In genomic region chr16:71845639-71846431, GRCh38 we compare ENCODE assay signal across 1 cellular context.
TF ChIP-seq lines count a peak whose summit lies in the region.

Gene ATXN1L, plus strand, starts transcription at chr16:71845976. Its CDS starts 3,765 bp downstream, at chr16:71849741.

TF ChIP-seq in HepG2, 621 proteins besides CTCF, POLR2A, EP300 and RAD21 (continued from another document and continues in another):
- TF ChIP-seq ZBTB20 (CRISPR knock-in tag; IDR thresholded peaks at IDR 0.05; ENCODE audit: borderline replicate concordance, low read depth) (peak; percentile 59), MYC (CRISPR knock-in tag; IDR thresholded peaks at IDR 0.05; ENCODE audit: borderline replicate concordance) (peak; percentile 86), NFIB (CRISPR knock-in tag; IDR thresholded peaks at IDR 0.05; ENCODE audit: borderline replicate concordance) (no peak), FOXC1 (CRISPR knock-in tag; IDR thresholded peaks at IDR 0.05; ENCODE audit: borderline replicate concordance) (no peak; the same call in 1 of the 2 replicates), GTF2F1 (IDR thresholded peaks at IDR 0.05; ENCODE audit: low read length) (peak; percentile 33; the same call in 1 of the 2 replicates), ZNF451 (CRISPR knock-in tag; IDR thresholded peaks at IDR 0.05) (no peak; the same call in 1 of the 2 replicates), PHF5A (CRISPR knock-in tag; IDR thresholded peaks at IDR 0.05; ENCODE audit: low read depth, unreplicated experiment) (no peak), ZNF790 (CRISPR knock-in tag; IDR thresholded peaks at IDR 0.05; ENCODE audit: borderline replicate concordance) (no peak; the same call in 1 of the 2 replicates), SOX5 (CRISPR knock-in tag; IDR thresholded peaks at IDR 0.05; ENCODE audit: borderline replicate concordance) (peak; percentile 53; the same call in 1 of the 2 replicates), SNRNP70 (IDR thresholded peaks at IDR 0.05; ENCODE audit: low read depth, low read length) (no peak), SMC3 (IDR thresholded peaks at IDR 0.05; ENCODE audit: low read length) (no peak), ZNF256 (CRISPR knock-in tag; conservative IDR thresholded peaks at IDR 0.05) (no peak), USF2 (IDR thresholded peaks at IDR 0.05; ENCODE audit: low read depth, low read length) (peak; percentile 58), USF2 (CRISPR knock-in tag; IDR thresholded peaks at IDR 0.05; ENCODE audit: borderline replicate concordance) (peak; percentile 84; the same call in 1 of the 2 replicates), HMGA1 (CRISPR knock-in tag; conservative IDR thresholded peaks at IDR 0.05) (no peak), FOXK2 (IDR thresholded peaks at IDR 0.05) (0 out of 2 replicates have a peak, but pooled peaks have one; percentile 27), HNRNPL (IDR thresholded peaks at IDR 0.05; ENCODE audit: low read depth, low read length) (no peak), TARDBP (CRISPR knock-in tag; IDR thresholded peaks at IDR 0.05) (peak; percentile 97), ZNF296 (CRISPR knock-in tag; conservative IDR thresholded peaks at IDR 0.05) (no peak; the same call in 1 of the 2 replicates), ZNF652 (CRISPR knock-in tag; IDR thresholded peaks at IDR 0.05; ENCODE audit: borderline replicate concordance, low read depth) (no peak), GLI4 (CRISPR knock-in tag; IDR thresholded peaks at IDR 0.05; ENCODE audit: borderline replicate concordance) (no peak), MTA3 (CRISPR knock-in tag; IDR thresholded peaks at IDR 0.05) (no peak), ZNF605 (CRISPR knock-in tag; IDR thresholded peaks at IDR 0.05) (no peak), U2AF1 (optimal IDR thresholded peaks at IDR 0.05; ENCODE audit: low read depth, low read length) (no peak), TCF7L2 (IDR thresholded peaks at IDR 0.05; ENCODE audit: low read depth, low read length) (no peak), ATF7 (IDR thresholded peaks at IDR 0.05) (0 out of 2 replicates have a peak, but pooled peaks have one; percentile 32), ATF7 (CRISPR knock-in tag; IDR thresholded peaks at IDR 0.05) (0 out of 2 replicates have a peak, but pooled peaks have one; percentile 0), CSRNP1 (CRISPR knock-in tag; IDR thresholded peaks at IDR 0.05) (no peak; the same call in 1 of the 2 replicates), ETV6 (CRISPR knock-in tag; conservative IDR thresholded peaks at IDR 0.05) (0 out of 2 replicates have a peak, but pooled peaks have one; percentile 28), KLF9 (CRISPR knock-in tag; IDR thresholded peaks at IDR 0.05; ENCODE audit: low read depth) (no peak), ZSCAN9 (CRISPR knock-in tag; IDR thresholded peaks at IDR 0.05; ENCODE audit: borderline replicate concordance) (0 out of 2 replicates have a peak, but pooled peaks have one; percentile 85), ARNTL (CRISPR knock-in tag; IDR thresholded peaks at IDR 0.05) (peak; percentile 80), ZNF660 (CRISPR knock-in tag; IDR thresholded peaks at IDR 0.05; ENCODE audit: borderline replicate concordance, low read depth) (0 out of 2 replicates have a peak, but pooled peaks have one; percentile 74), REL (CRISPR knock-in tag; conservative IDR thresholded peaks at IDR 0.05) (peak; percentile 42; the same call in 1 of the 2 replicates), PAX8 (CRISPR knock-in tag; IDR thresholded peaks at IDR 0.05; ENCODE audit: borderline replicate concordance) (no peak), ZBTB3 (CRISPR knock-in tag; IDR thresholded peaks at IDR 0.05; ENCODE audit: borderline replicate concordance, low read depth) (no peak), SRSF4 (IDR thresholded peaks at IDR 0.05; ENCODE audit: low read depth, low read length, poor library complexity, severe bottlenecking) (no peak), ZFP90 (CRISPR knock-in tag; IDR thresholded peaks at IDR 0.05; ENCODE audit: borderline replicate concordance) (peak; percentile 70), ZNF224 (CRISPR knock-in tag; IDR thresholded peaks at IDR 0.05) (peak; percentile 78; the same call in 1 of the 2 replicates), ZSCAN22 (CRISPR knock-in tag; IDR thresholded peaks at IDR 0.05) (no peak), ZNF34 (CRISPR knock-in tag; IDR thresholded peaks at IDR 0.05; ENCODE audit: borderline replicate concordance) (0 out of 2 replicates have a peak, but pooled peaks have one; percentile 68)
- TF ChIP-seq, protein P1, sequence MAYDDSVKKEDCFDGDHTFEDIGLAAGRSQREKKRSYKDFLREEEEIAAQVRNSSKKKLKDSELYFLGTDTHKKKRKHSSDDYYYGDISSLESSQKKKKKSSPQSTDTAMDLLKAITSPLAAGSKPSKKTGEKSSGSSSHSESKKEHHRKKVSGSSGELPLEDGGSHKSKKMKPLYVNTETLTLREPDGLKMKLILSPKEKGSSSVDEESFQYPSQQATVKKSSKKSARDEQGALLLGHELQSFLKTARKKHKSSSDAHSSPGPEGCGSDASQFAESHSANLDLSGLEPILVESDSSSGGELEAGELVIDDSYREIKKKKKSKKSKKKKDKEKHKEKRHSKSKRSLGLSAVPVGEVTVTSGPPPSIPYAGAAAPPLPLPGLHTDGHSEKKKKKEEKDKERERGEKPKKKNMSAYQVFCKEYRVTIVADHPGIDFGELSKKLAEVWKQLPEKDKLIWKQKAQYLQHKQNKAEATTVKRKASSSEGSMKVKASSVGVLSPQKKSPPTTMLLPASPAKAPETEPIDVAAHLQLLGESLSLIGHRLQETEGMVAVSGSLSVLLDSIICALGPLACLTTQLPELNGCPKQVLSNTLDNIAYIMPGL (CRISPR knock-in tag; IDR thresholded peaks at IDR 0.05; ENCODE audit: borderline replicate concordance in 1 of 2, low read depth in 1 of 2), result peak; percentile 90 to 95
- TF ChIP-seq, protein P2, sequence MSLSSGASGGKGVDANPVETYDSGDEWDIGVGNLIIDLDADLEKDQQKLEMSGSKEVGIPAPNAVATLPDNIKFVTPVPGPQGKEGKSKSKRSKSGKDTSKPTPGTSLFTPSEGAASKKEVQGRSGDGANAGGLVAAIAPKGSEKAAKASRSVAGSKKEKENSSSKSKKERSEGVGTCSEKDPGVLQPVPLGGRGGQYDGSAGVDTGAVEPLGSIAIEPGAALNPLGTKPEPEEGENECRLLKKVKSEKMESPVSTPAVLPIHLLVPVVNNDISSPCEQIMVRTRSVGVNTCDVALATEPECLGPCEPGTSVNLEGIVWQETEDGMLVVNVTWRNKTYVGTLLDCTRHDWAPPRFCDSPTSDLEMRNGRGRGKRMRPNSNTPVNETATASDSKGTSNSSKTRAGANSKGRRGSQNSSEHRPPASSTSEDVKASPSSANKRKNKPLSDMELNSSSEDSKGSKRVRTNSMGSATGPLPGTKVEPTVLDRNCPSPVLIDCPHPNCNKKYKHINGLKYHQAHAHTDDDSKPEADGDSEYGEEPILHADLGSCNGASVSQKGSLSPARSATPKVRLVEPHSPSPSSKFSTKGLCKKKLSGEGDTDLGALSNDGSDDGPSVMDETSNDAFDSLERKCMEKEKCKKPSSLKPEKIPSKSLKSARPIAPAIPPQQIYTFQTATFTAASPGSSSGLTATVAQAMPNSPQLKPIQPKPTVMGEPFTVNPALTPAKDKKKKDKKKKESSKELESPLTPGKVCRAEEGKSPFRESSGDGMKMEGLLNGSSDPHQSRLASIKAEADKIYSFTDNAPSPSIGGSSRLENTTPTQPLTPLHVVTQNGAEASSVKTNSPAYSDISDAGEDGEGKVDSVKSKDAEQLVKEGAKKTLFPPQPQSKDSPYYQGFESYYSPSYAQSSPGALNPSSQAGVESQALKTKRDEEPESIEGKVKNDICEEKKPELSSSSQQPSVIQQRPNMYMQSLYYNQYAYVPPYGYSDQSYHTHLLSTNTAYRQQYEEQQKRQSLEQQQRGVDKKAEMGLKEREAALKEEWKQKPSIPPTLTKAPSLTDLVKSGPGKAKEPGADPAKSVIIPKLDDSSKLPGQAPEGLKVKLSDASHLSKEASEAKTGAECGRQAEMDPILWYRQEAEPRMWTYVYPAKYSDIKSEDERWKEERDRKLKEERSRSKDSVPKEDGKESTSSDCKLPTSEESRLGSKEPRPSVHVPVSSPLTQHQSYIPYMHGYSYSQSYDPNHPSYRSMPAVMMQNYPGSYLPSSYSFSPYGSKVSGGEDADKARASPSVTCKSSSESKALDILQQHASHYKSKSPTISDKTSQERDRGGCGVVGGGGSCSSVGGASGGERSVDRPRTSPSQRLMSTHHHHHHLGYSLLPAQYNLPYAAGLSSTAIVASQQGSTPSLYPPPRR (CRISPR knock-in tag; IDR thresholded peaks at IDR 0.05; ENCODE audit: borderline replicate concordance), result no peak; the same call in 1 of the 2 replicates
- TF ChIP-seq, protein P3, sequence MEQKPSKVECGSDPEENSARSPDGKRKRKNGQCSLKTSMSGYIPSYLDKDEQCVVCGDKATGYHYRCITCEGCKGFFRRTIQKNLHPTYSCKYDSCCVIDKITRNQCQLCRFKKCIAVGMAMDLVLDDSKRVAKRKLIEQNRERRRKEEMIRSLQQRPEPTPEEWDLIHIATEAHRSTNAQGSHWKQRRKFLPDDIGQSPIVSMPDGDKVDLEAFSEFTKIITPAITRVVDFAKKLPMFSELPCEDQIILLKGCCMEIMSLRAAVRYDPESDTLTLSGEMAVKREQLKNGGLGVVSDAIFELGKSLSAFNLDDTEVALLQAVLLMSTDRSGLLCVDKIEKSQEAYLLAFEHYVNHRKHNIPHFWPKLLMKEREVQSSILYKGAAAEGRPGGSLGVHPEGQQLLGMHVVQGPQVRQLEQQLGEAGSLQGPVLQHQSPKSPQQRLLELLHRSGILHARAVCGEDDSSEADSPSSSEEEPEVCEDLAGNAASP (CRISPR knock-in tag; IDR thresholded peaks at IDR 0.05; ENCODE audit: borderline replicate concordance), result peak; percentile 80; the same call in 1 of the 2 replicates
- TF ChIP-seq, protein P4, sequence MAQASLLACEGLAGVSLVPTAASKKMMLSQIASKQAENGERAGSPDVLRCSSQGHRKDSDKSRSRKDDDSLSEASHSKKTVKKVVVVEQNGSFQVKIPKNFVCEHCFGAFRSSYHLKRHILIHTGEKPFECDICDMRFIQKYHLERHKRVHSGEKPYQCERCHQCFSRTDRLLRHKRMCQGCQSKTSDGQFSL (CRISPR knock-in tag; IDR thresholded peaks at IDR 0.05), result peak; percentile 99
- TF ChIP-seq, protein P5, sequence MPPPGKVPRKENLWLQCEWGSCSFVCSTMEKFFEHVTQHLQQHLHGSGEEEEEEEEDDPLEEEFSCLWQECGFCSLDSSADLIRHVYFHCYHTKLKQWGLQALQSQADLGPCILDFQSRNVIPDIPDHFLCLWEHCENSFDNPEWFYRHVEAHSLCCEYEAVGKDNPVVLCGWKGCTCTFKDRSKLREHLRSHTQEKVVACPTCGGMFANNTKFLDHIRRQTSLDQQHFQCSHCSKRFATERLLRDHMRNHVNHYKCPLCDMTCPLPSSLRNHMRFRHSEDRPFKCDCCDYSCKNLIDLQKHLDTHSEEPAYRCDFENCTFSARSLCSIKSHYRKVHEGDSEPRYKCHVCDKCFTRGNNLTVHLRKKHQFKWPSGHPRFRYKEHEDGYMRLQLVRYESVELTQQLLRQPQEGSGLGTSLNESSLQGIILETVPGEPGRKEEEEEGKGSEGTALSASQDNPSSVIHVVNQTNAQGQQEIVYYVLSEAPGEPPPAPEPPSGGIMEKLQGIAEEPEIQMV (CRISPR knock-in tag; IDR thresholded peaks at IDR 0.05; ENCODE audit: low read depth), result peak; percentile 74; the same call in 1 of the 2 replicates
- TF ChIP-seq, protein P6, sequence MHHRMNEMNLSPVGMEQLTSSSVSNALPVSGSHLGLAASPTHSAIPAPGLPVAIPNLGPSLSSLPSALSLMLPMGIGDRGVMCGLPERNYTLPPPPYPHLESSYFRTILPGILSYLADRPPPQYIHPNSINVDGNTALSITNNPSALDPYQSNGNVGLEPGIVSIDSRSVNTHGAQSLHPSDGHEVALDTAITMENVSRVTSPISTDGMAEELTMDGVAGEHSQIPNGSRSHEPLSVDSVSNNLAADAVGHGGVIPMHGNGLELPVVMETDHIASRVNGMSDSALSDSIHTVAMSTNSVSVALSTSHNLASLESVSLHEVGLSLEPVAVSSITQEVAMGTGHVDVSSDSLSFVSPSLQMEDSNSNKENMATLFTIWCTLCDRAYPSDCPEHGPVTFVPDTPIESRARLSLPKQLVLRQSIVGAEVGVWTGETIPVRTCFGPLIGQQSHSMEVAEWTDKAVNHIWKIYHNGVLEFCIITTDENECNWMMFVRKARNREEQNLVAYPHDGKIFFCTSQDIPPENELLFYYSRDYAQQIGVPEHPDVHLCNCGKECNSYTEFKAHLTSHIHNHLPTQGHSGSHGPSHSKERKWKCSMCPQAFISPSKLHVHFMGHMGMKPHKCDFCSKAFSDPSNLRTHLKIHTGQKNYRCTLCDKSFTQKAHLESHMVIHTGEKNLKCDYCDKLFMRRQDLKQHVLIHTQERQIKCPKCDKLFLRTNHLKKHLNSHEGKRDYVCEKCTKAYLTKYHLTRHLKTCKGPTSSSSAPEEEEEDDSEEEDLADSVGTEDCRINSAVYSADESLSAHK (CRISPR knock-in tag; IDR thresholded peaks at IDR 0.05; ENCODE audit: borderline replicate concordance), result no peak
- TF ChIP-seq, protein P7, sequence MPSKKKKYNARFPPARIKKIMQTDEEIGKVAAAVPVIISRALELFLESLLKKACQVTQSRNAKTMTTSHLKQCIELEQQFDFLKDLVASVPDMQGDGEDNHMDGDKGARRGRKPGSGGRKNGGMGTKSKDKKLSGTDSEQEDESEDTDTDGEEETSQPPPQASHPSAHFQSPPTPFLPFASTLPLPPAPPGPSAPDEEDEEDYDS (CRISPR knock-in tag; IDR thresholded peaks at IDR 0.05), result peak; percentile 78
